ENCODE assay signal across 25 cellular contexts in genomic region chr4:13908455-13908854, GRCh38.
"Had no signal": no experiment of that assay in that cellular context is flagged by ENCODE, and none has a peak within 500 bp of the region (broad histone marks: within the 10 kb centered on the region; RNA-seq: fewer than 3 reads in every experiment).

No MANE protein-coding gene starts in this region.

- DNase-seq: activated CD4-positive, alpha-beta T cell treated with anti-CD3 and anti-CD28 coated beads, Interleukin-2, amount 50 U/mL, for 4 hours; activated gamma-delta T cell; activated T-cell treated with anti-CD3 and anti-CD28 coated beads, Interleukin-2, amount 50 U/mL, for 72 hours; adrenal gland; dermis blood vessel endothelial cell; effector memory CD8-positive, alpha-beta T cell; gastrocnemius medialis; head of caudate nucleus; kidney glomerular epithelial cell; left ventricle myocardium inferior; mucosa of descending colon; naive B cell; right cardiac atrium; stimulated activated CD4-positive, alpha-beta T cell treated with anti-CD3 and anti-CD28 coated beads, Interleukin-15, amount 100 ng/mL, for 24 hours; stimulated activated CD4-positive, alpha-beta T cell treated with anti-CD3 and anti-CD28 coated beads, Interleukin-2, amount 100 ng/mL, for 48 hours; T-helper 17 cell; transverse colon; WERI-Rb-1 had no signal

- H3K27me3 Mint-ChIP-seq: effector memory CD8-positive, alpha-beta T cell; memory B cell; T-helper 17 cell had no signal

- H3K9me3 Mint-ChIP-seq: activated naive CD4-positive, alpha-beta T cell treated with anti-CD3 and anti-CD28 coated beads, Interleukin-2, amount 50 U/mL, for 24 hours; activated T-cell treated with anti-CD3 and anti-CD28 coated beads, Interleukin-2, amount 50 U/mL, for 72 hours; memory B cell; naive B cell; neural crest cell; stimulated activated naive CD8-positive, alpha-beta T cell treated with anti-CD3 and anti-CD28 coated beads, Interleukin-15, Interleukin-2, amounts not matched to agents 100 ng/mL and 50 ng/mL, for 24 hours had no signal

- H3K36me3 ChIP-seq: adrenal gland, cardiac muscle cell, gastrocnemius medialis, left ventricle myocardium inferior, prostate gland, transverse colon, WERI-Rb-1 had no signal

- H3K27me3 ChIP-seq: adrenal gland, cardiac muscle cell, gastrocnemius medialis, transverse colon had no signal

- H3K36me3 Mint-ChIP-seq: activated naive CD4-positive, alpha-beta T cell treated with anti-CD3 and anti-CD28 coated beads, Interleukin-2, amount 50 U/mL, for 24 hours; memory B cell; naive B cell had no signal

- H3K9me3 ChIP-seq: adrenal gland, gastrocnemius medialis, left ventricle myocardium inferior, mucosa of descending colon, prostate gland, transverse colon had no signal

- H3K4me1 Mint-ChIP-seq: activated naive CD4-positive, alpha-beta T cell treated with anti-CD3 and anti-CD28 coated beads, Interleukin-2, amount 50 U/mL, for 24 hours; naive B cell; T-helper 17 cell had no signal

- H3K4me3 Mint-ChIP-seq: activated naive CD4-positive, alpha-beta T cell treated with anti-CD3 and anti-CD28 coated beads, Interleukin-2, amount 50 U/mL, for 24 hours; activated T-cell treated with anti-CD3 and anti-CD28 coated beads, Interleukin-2, amount 50 U/mL, for 72 hours; effector memory CD8-positive, alpha-beta T cell; memory B cell; naive B cell; neural crest cell; stimulated activated naive CD8-positive, alpha-beta T cell treated with anti-CD3 and anti-CD28 coated beads, Interleukin-15, Interleukin-2, amounts not matched to agents 100 ng/mL and 50 ng/mL, for 24 hours; T-helper 17 cell had no signal

- H3K27ac Mint-ChIP-seq: activated naive CD4-positive, alpha-beta T cell treated with anti-CD3 and anti-CD28 coated beads, Interleukin-2, amount 50 U/mL, for 24 hours; activated T-cell treated with anti-CD3 and anti-CD28 coated beads, Interleukin-2, amount 50 U/mL, for 72 hours; effector memory CD8-positive, alpha-beta T cell; memory B cell; naive B cell; stimulated activated naive CD8-positive, alpha-beta T cell treated with anti-CD3 and anti-CD28 coated beads, Interleukin-15, Interleukin-2, amounts not matched to agents 100 ng/mL and 50 ng/mL, for 24 hours; T-helper 17 cell had no signal

- H3K4me1 ChIP-seq: gastrocnemius medialis, left ventricle myocardium inferior, prostate gland, transverse colon had no signal

- H3K27ac ChIP-seq: cardiac muscle cell, gastrocnemius medialis, left ventricle myocardium inferior, prostate gland, transverse colon, WERI-Rb-1 had no signal

- H3K4me3 ChIP-seq: adrenal gland, cardiac muscle cell, gastrocnemius medialis, left ventricle myocardium inferior, mucosa of descending colon, prostate gland, skin epidermis, transverse colon had no signal
